ENCODE assay signal across 15 cellular contexts in the genomic region with DNA sequence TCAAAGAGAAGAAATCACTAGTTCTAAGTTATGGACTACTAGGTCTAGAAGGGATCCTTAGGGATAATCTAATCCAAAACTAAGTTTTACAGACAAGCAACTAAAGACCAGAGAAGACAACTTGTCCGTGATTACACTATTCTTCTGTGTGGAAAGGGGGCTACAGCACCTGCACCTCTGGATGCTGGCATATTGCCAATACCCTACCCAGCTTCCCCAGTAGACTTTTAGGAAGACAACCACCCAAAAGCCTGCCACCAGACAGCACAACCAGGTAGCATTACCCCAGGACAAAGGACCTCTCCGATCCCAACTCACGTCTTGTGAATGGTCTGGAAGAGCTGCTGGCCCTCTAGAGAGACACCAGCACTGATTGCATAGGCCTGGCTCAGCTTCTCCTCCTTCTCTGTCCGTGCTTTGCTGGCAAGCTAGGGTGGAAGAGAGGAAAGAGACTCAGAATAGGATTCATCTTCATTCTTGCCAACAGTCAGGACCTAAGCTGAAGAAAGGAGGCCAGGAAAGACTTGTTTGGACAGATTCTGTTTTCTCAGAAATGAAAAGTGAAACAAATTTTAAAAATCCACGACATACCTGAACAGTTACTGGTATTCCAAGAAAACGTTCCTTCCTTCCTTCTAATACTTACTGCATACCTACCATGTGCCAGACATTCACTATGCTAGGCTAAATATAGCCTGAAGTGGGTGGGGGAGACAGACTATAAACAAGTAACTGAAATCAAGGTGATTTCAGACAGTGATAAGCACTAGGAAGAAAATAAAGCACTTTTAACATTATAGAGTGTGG. TPM values are rescaled to one million over a fixed set of nuclear protein-coding genes. Genes with fewer than 3 reads are reported as not detected.
DNase-seq lines count a peak whose midpoint lies in the region; ATAC-seq, FAIRE-seq and TF ChIP-seq lines count a peak whose summit lies in the region.
"Had no signal": no experiment of that assay in that cellular context is flagged by ENCODE, and none has a peak within 500 bp of the region (broad histone marks: within the 10 kb centered on the region; RNA-seq: fewer than 3 reads in every experiment).

No MANE protein-coding gene starts in this region.

- intact Hi-C loops in Panc1 (cut with micrococcal nuclease; ENCODE audit: unreplicated experiment) (no loop called here), ascending aorta (cut with DNase I) (loop anchor here (5.0 kb wide), 1 partner anchor 33 kb away; no protein-coding TSS in a partner anchor), heart right ventricle (cut with DNase I) (loop anchor here in 6 of 10 donors (2.0 to 10.0 kb wide), 5 partner anchors 33 to 98 kb away; partner anchors contain the start of gene PPY (in 3 of the 6))

- no peak overlapping the region for H4K5ac ChIP-seq in mesendoderm (ENCODE audit: low read length)

- no peak overlapping the region for H2BK120ac ChIP-seq in mesendoderm (ENCODE audit: low read depth, low read length)

- TF ChIP-seq CTCF in Panc1 (IDR thresholded peaks at IDR 0.05) (no peak), ascending aorta (IDR thresholded peaks at IDR 0.05) (no peak), heart right ventricle (IDR thresholded peaks at IDR 0.05) (no peak), retinal pigment epithelial cell (conservative IDR thresholded peaks at IDR 0.05; ENCODE audit: low read depth, low read length) (no peak)

- H3K4ac ChIP-seq in mesendoderm (ENCODE audit: low read depth, low read length): no peak overlapping the region

- H4K8ac ChIP-seq in mesendoderm (ENCODE audit: low read depth, low read length): no peak overlapping the region

- DNase-seq in Panc1 (ENCODE audit: low read depth, low spot score) (no peak), ascending aorta (ENCODE audit: low spot score in 2 of 2) (no peak), heart right ventricle (no peak), retinal pigment epithelial cell (ENCODE audit: low read depth) (peak; percentile 9), Ammon's horn (ENCODE audit: low spot score) (no peak), mesendoderm (no peak), GM12891 (ENCODE audit: insufficient read length, low spot score) (no peak)
- DNase-seq: anterior cingulate cortex; COR-L47; GOT3; NCI-H146; ovary; stimulated activated CD4-positive, alpha-beta T cell treated with anti-CD3 and anti-CD28 coated beads, Interleukin-2, amount 100 ng/mL, for 48 hours; stimulated activated naive CD8-positive, alpha-beta T cell treated with anti-CD3 and anti-CD28 coated beads, Interleukin-15, amount 100 ng/mL, for 72 hours had no signal

- H3K9ac ChIP-seq in mesendoderm (ENCODE audit: low read length): no peak overlapping the region

- H3K36me3 ChIP-seq in Panc1 (ENCODE audit: control insufficient read depth, insufficient read depth, low read length) (no peaks in the 10 kb centered on the region; the same call in none of the 2 replicates), ascending aorta (peaks cover 24 to 30% of the 10 kb centered on the region in 2 donors), heart right ventricle (peaks cover 0 to 42% (median 20%) of the 10 kb centered on the region in 9 donors), mesendoderm (ENCODE audit: control insufficient read depth, insufficient read depth, low read length) (peaks cover 6% of the 10 kb centered on the region)
- H3K36me3 ChIP-seq: ovary had no signal

- H3K79me1 ChIP-seq in mesendoderm (ENCODE audit: low read length): peaks cover 7% of the 10 kb centered on the region

- POLR2A ChIA-PET in Panc1 (lab: Charles Lee): no interaction called here

- no peak overlapping the region for H2BK15ac ChIP-seq in mesendoderm (replicated peaks; ENCODE audit: low read depth)

- no peak overlapping the region for H3K23ac ChIP-seq in mesendoderm (ENCODE audit: low read length)

- TF ChIP-seq POLR2A in GM12891 (IDR thresholded peaks at IDR 0.05; ENCODE audit: low read depth, low read length): no peak

- no peaks in the 10 kb centered on the region for H3K4me1 ChIP-seq in Panc1 (ENCODE audit: control insufficient read depth, insufficient read depth, low read length)
- H3K4me1 ChIP-seq in ascending aorta: peaks cover 7 to 14% of the 10 kb centered on the region in 2 donors
- H3K4me1 ChIP-seq in heart right ventricle: peaks cover 2 to 66% (median 40%) of the 10 kb centered on the region in 9 donors
- H3K4me1 ChIP-seq in mesendoderm (ENCODE audit: control insufficient read depth, low read depth, low read length): no peaks in the 10 kb centered on the region

- H3K4me2 ChIP-seq in mesendoderm (ENCODE audit: low read length): no peak overlapping the region

- TSS peak; percentile 26 for BruUV-seq in Panc1 (replicated peaks; lab: Mats Ljungman, UMichigan)

- in situ Hi-C loops in Panc1 (cut with HindIII; ENCODE audit: low pct_unique_long_range_greater_than_20kb, low sequenced_read_pairs): no loop called here

- H3K9me3 ChIP-seq in Panc1 (ENCODE audit: control insufficient read depth, insufficient read depth, low read depth, low read length): no peaks in the 10 kb centered on the region
- H3K9me3 ChIP-seq in ascending aorta: no peaks in the 10 kb centered on the region
- no peaks in the 10 kb centered on the region for H3K9me3 ChIP-seq in heart right ventricle
- H3K9me3 ChIP-seq: ovary had no signal

- CTCF ChIA-PET in Panc1 (lab: Charles Lee): no interaction called here

- no peak overlapping the region for H3K56ac ChIP-seq in mesendoderm (ENCODE audit: low read length)

- H3K4me3 ChIP-seq in Panc1 (ENCODE audit: low read depth in 2 of 2, low read length in 2 of 2): no peak overlapping the region
- no peak overlapping the region for H3K4me3 ChIP-seq in ascending aorta
- H3K4me3 ChIP-seq in heart right ventricle: no peak overlapping the region
- no peak overlapping the region for H3K4me3 ChIP-seq in retinal pigment epithelial cell (ENCODE audit: low read length)
- H3K4me3 ChIP-seq in mesendoderm (ENCODE audit: low read length): no peak overlapping the region
- H3K4me3 ChIP-seq: ovary had no signal

- H3K79me2 ChIP-seq in mesendoderm (ENCODE audit: control insufficient read depth, insufficient read depth, low read length): peaks cover 35% of the 10 kb centered on the region

- WGBS in heart right ventricle, 2 donors: 59 to 65% methylated on average over 5 of the region's 6 CpGs
- no CpG with 5 or more reads among the region's 6 CpGs for WGBS in mesendoderm (ENCODE audit: extremely low coverage, insufficient coverage, low lambda C conversion rate)

- no peak overlapping the region for H3K18ac ChIP-seq in mesendoderm (ENCODE audit: low read length)

- FAIRE-seq in GM12891 (lab: Jason Lieb, UNC): no peak

- H3K27me3 ChIP-seq in Panc1 (ENCODE audit: control insufficient read depth, insufficient read depth, low read length) (no peaks in the 10 kb centered on the region), ascending aorta (no peaks in the 10 kb centered on the region), heart right ventricle (no peaks in the 10 kb centered on the region), mesendoderm (ENCODE audit: insufficient read depth, low read length, poor library complexity) (no peaks in the 10 kb centered on the region)
- H3K27me3 ChIP-seq: ovary had no signal

- no peak for ATAC-seq in Panc1
- peak in 4 of 8 donors; percentile 37 to 56 (median 54) for ATAC-seq in heart right ventricle
- no peak for ATAC-seq in HG02840 (IDR thresholded peaks at IDR 0.05; ENCODE audit: low FRiP score, unreplicated experiment)
- ATAC-seq: stimulated activated naive CD8-positive, alpha-beta T cell treated with anti-CD3 and anti-CD28 coated beads, Interleukin-15, amount 100 ng/mL, for 72 hours had no signal

- no peak overlapping the region for H2BK5ac ChIP-seq in mesendoderm (ENCODE audit: low read length)

- H3K27ac ChIP-seq in Panc1 (ENCODE audit: low read length) (no peak overlapping the region), ascending aorta (peak overlapping the region; percentile 15 to 46), heart right ventricle (peak overlapping the region in 6 of 10 donors; percentile 9 to 58 (median 40)), mesendoderm (ENCODE audit: low read depth, low read length) (no peak overlapping the region)
- H3K27ac ChIP-seq: ovary had no signal

- H2AK5ac ChIP-seq in mesendoderm (ENCODE audit: low read length): no peak overlapping the region

TF ChIP-seq in GM12891, 5 proteins besides CTCF, POLR2A, EP300 and RAD21:
- TF ChIP-seq POLR2AphosphoS5 (IDR thresholded peaks at IDR 0.05; ENCODE audit: low read depth, low read length) (no peak), POU2F2 (IDR thresholded peaks at IDR 0.05; ENCODE audit: low read depth, low read length) (no peak), PAX5 (IDR thresholded peaks at IDR 0.05; ENCODE audit: insufficient read depth, low read length, severe bottlenecking) (no peak), SPI1 (IDR thresholded peaks at IDR 0.05; ENCODE audit: low read depth, low read length) (no peak)

RNA-seq across cellular contexts. Expression of gene TMEM101, which starts 25.3 kb away (rescaled TPM):
- total RNA-seq in Panc1 (2021; ENCODE audit: unreplicated experiment): 32.8 TPM
- 45.9 TPM for polyA plus RNA-seq in Panc1 (2012; ENCODE audit: insufficient read length)
- 11.0 TPM for total RNA-seq in ascending aorta
- 10 to 100 TPM; 15.6 to 22.1 (median 17.9) TPM for total RNA-seq in heart right ventricle
- 10 to 100 TPM; 15.7 to 26.4 TPM for polyA plus RNA-seq in heart right ventricle
- polyA plus RNA-seq in mesendoderm (2013, experiment 1 of 2): 7.6 TPM
- 7.2 TPM for polyA plus RNA-seq in mesendoderm (2013, experiment 2 of 2)
- 26.9 TPM for polyA plus RNA-seq in GM12891 (2012; ENCODE audit: low read depth, missing spikeins)

RNA-seq across cellular contexts. Expression of gene LSM12, which starts 26.4 kb away (rescaled TPM):
- total RNA-seq in Panc1 (2021; ENCODE audit: unreplicated experiment) (73.0 TPM), ascending aorta (12.5 TPM), heart right ventricle (10 to 100 TPM; 37.9 to 60.7 (median 43.8) TPM)
- 34.8 TPM for polyA plus RNA-seq in Panc1 (2012; ENCODE audit: insufficient read length)
- 10 to 100 TPM; 25.2 to 41.7 TPM for polyA plus RNA-seq in heart right ventricle
- polyA plus RNA-seq in mesendoderm (2013, experiment 1 of 2): 147 TPM
- 143 TPM for polyA plus RNA-seq in mesendoderm (2013, experiment 2 of 2)
- polyA plus RNA-seq in GM12891 (2012; ENCODE audit: low read depth, missing spikeins): 33.3 TPM

RNA-seq across cellular contexts. Expression of gene G6PC3, which starts 30.5 kb away (rescaled TPM):
- 42.7 TPM for total RNA-seq in Panc1 (2021; ENCODE audit: unreplicated experiment)
- polyA plus RNA-seq in Panc1 (2012; ENCODE audit: insufficient read length): 65.1 TPM
- 111 TPM for total RNA-seq in ascending aorta
- 10 to 100 TPM; 28.9 to 47.3 (median 32.9) TPM for total RNA-seq in heart right ventricle
- polyA plus RNA-seq in heart right ventricle: 100 to 1,000 TPM in 1 of 2 donors, 10 to 100 TPM in 1; 78.0 to 114 TPM
- polyA plus RNA-seq in mesendoderm (2013, experiment 1 of 2): 181 TPM
- polyA plus RNA-seq in mesendoderm (2013, experiment 2 of 2): 184 TPM
- polyA plus RNA-seq in GM12891 (2012; ENCODE audit: low read depth, missing spikeins): 40.9 TPM

RNA-seq across cellular contexts. Expression of gene NAGS, which starts 35.6 kb away (rescaled TPM):
- 2.7 TPM for total RNA-seq in Panc1 (2021; ENCODE audit: unreplicated experiment)
- polyA plus RNA-seq in Panc1 (2012; ENCODE audit: insufficient read length): 3.6 TPM
- total RNA-seq in ascending aorta: 48.2 TPM
- under 1 TPM; 0.30 to 0.86 (median 0.53) TPM for total RNA-seq in heart right ventricle
- under 1 TPM; 0.37 to 0.86 TPM for polyA plus RNA-seq in heart right ventricle
- 0.98 TPM for polyA plus RNA-seq in mesendoderm (2013, experiment 1 of 2)
- polyA plus RNA-seq in mesendoderm (2013, experiment 2 of 2): 0.92 TPM
- polyA plus RNA-seq in GM12891 (2012; ENCODE audit: low read depth, missing spikeins): 0.51 TPM

Comparison
In these comparisons a context has a peak if more than half of its experiments do, and no peak if none do; other contexts are left out.
1. H3K27ac ChIP-seq: peak in ascending aorta (2 of 2) and heart right ventricle (6 of 10); none in Panc1 (single experiment) and mesendoderm (single experiment).